Comparison of ENCODE assay signal across 13 cellular contexts in the genomic region with DNA sequence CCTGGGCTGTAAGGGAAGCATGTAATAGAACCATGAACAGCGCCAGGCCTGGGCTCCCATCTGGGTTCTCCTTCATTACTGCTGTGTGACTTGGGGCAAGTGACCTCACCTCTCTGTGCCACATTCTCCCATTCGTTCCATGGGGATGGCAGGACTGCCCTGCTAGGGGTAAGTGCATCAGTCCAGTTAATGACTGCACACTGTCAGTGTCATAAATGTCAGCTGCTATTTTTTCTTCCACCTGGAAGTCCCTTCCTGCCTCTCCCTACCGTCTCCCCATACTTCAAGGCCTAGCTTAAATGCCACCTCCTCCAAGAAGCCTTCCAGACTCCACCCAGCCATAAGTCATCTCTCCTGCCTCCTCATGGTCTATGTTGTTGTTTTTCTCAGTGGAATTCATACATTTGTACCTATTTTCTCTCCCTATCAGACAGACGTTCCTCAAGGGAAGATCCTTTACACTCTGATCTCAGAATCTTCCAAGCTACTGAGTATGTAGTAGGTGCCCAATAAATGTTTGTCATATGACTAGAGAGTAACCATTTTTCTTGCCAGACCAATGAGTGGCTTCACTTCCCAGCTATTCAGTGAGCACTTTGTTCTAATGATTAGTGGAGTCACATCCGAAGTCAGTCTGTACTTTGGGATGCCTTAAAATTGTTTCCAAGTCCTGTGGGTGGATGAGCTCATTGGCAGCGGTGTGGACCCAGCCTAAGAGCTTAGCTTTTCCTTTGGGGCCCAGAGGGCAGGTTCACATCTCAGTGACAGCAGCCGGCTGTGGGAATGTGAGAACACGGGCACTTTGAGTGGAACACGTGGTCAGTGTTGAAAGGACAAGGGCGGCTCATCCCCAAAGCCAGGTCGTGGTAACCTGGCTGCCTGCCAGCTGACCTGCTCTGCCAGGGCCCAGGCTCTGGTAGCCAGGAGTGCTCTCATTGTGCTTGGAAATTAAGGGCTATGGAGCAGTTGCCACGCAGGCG.
DNase-seq lines count a peak whose midpoint lies in the region; ATAC-seq, FAIRE-seq and TF ChIP-seq lines count a peak whose summit lies in the region.
"Had no signal": no experiment of that assay in that cellular context is flagged by ENCODE, and none has a peak within 500 bp of the region (broad histone marks: within the 10 kb centered on the region; RNA-seq: fewer than 3 reads in every experiment).

No MANE protein-coding gene starts in this region.

- H3K27ac Mint-ChIP-seq in astrocyte (ENCODE audit: unreplicated experiment): no peak overlapping the region
- H3K27ac Mint-ChIP-seq: activated T-cell treated with anti-CD3 and anti-CD28 coated beads, Interleukin-2, amount 50 U/mL, for 72 hours; CD8-positive, alpha-beta T cell had no signal

- BruUV-seq in A673 (replicated peaks; lab: Mats Ljungman, UMichigan): no TSS peak

- peaks cover 13% of the 10 kb centered on the region for H3K4me1 Mint-ChIP-seq in astrocyte (ENCODE audit: low read depth, unreplicated experiment)

- peaks cover 31% of the 10 kb centered on the region for H3K27me3 Mint-ChIP-seq in astrocyte (ENCODE audit: low read depth, unreplicated experiment)

- no peak overlapping the region for H3K27ac ChIP-seq in A673 (ENCODE audit: low read depth, low read length, poor library complexity, severe bottlenecking)
- H3K27ac ChIP-seq in astrocyte (ENCODE audit: low read depth, low read length): no peak overlapping the region
- H3K27ac ChIP-seq in upper lobe of right lung: no peak overlapping the region
- H3K27ac ChIP-seq: lower lobe of right lung had no signal

- H4K20me1 ChIP-seq in astrocyte (ENCODE audit: insufficient read depth, low read length): peaks cover 71% of the 10 kb centered on the region

- no peaks in the 10 kb centered on the region for H3K36me3 Mint-ChIP-seq in astrocyte (ENCODE audit: low read depth, unreplicated experiment)
- H3K36me3 Mint-ChIP-seq: CD8-positive, alpha-beta T cell had no signal

- no peaks in the 10 kb centered on the region for H3K9me3 ChIP-seq in A673 (ENCODE audit: low read depth, low read length, poor library complexity, severe bottlenecking)
- H3K9me3 ChIP-seq in astrocyte (ENCODE audit: insufficient read depth, low read depth, low read length): no peaks in the 10 kb centered on the region
- no peaks in the 10 kb centered on the region for H3K9me3 ChIP-seq in upper lobe of right lung
- H3K9me3 ChIP-seq: lower lobe of right lung had no signal

- H3K36me3 ChIP-seq in A673 (ENCODE audit: insufficient read depth, low read length, poor library complexity, severe bottlenecking) (no peaks in the 10 kb centered on the region), astrocyte (ENCODE audit: insufficient read depth, low read length) (no peaks in the 10 kb centered on the region), upper lobe of right lung (no peaks in the 10 kb centered on the region)
- H3K36me3 ChIP-seq: lower lobe of right lung had no signal

- CTCF ChIA-PET in A673 (lab: Charles Lee): no interaction called here

- DNase-seq in A673 (ENCODE audit: low spot score) (peak; percentile 30), HK-2 (ENCODE audit: unreplicated experiment) (peak; percentile 9), astrocyte (ENCODE audit: low read depth) (peak; percentile 53), iris pigment epithelial cell (ENCODE audit: low read depth) (peak; percentile 29), upper lobe of right lung (no peak)
- DNase-seq: activated T-cell treated with anti-CD3 and anti-CD28 coated beads, Interleukin-2, amount 50 U/mL, for 72 hours; CD8-positive, alpha-beta T cell; lower lobe of right lung; T-helper 2 cell had no signal

- H3K4me2 ChIP-seq in astrocyte (ENCODE audit: low read length): no peak overlapping the region

- intact Hi-C loops in A673 (cut with micrococcal nuclease; ENCODE audit: unreplicated experiment): no loop called here
- intact Hi-C loops in upper lobe of right lung (cut with DNase I): no loop called here

- H3K4me1 ChIP-seq in A673 (ENCODE audit: insufficient read depth, low read length, poor library complexity, severe bottlenecking) (peaks cover 23% of the 10 kb centered on the region), astrocyte (ENCODE audit: insufficient read depth, low read length) (peaks cover 21% of the 10 kb centered on the region), upper lobe of right lung (peaks cover 23% of the 10 kb centered on the region)

- peak; percentile 62 for FAIRE-seq in astrocyte (lab: Jason Lieb, UNC)
- FAIRE-seq: endometrium had no signal

- no peaks in the 10 kb centered on the region for H3K9me3 Mint-ChIP-seq in astrocyte (ENCODE audit: unreplicated experiment)
- H3K9me3 Mint-ChIP-seq: activated T-cell treated with anti-CD3 and anti-CD28 coated beads, Interleukin-2, amount 50 U/mL, for 72 hours; CD8-positive, alpha-beta T cell had no signal

- POLR2A ChIA-PET in A673 (lab: Charles Lee; ENCODE audit: low non-redundant PET): no interaction called here

- peak overlapping the region; percentile 2 for H3K4me3 Mint-ChIP-seq in astrocyte (ENCODE audit: unreplicated experiment)
- H3K4me3 Mint-ChIP-seq: activated T-cell treated with anti-CD3 and anti-CD28 coated beads, Interleukin-2, amount 50 U/mL, for 72 hours; CD8-positive, alpha-beta T cell had no signal

- no peaks in the 10 kb centered on the region for H3K79me2 ChIP-seq in astrocyte (ENCODE audit: insufficient read depth, low read length)

- no peak for ATAC-seq in HG02840 (IDR thresholded peaks at IDR 0.05; ENCODE audit: low FRiP score, unreplicated experiment)
- no peak for ATAC-seq in GM18870 (IDR thresholded peaks at IDR 0.05; ENCODE audit: unreplicated experiment)
- no peak for ATAC-seq in GM18858 (IDR thresholded peaks at IDR 0.05; ENCODE audit: unreplicated experiment)
- ATAC-seq in upper lobe of right lung: no peak
- ATAC-seq: activated T-cell treated with anti-CD3 and anti-CD28 coated beads, Interleukin-2, amount 50 U/mL, for 72 hours; CD8-positive, alpha-beta T cell; lower lobe of right lung had no signal

- H3K4me3 ChIP-seq in A673 (ENCODE audit: low read depth, low read length, poor library complexity, severe bottlenecking) (no peak overlapping the region), astrocyte (ENCODE audit: insufficient read depth, low read depth, low read length) (no peak overlapping the region), upper lobe of right lung (no peak overlapping the region)
- H3K4me3 ChIP-seq: lower lobe of right lung had no signal

- TF ChIP-seq CTCF in A673 (conservative IDR thresholded peaks at IDR 0.05; ENCODE audit: low read depth, low read length): no peak
- TF ChIP-seq CTCF in astrocyte (IDR thresholded peaks at IDR 0.05; ENCODE audit: insufficient read depth, low read depth, low read length): no peak
- no peak for TF ChIP-seq CTCF in upper lobe of right lung (IDR thresholded peaks at IDR 0.05)

- H3K27me3 ChIP-seq in A673 (replicated peaks; ENCODE audit: insufficient read depth, low read depth, low read length, poor library complexity): no peaks in the 10 kb centered on the region
- H3K27me3 ChIP-seq in astrocyte (ENCODE audit: insufficient read depth, low read length): peaks cover 13% of the 10 kb centered on the region
- H3K27me3 ChIP-seq in upper lobe of right lung: no peaks in the 10 kb centered on the region

- no peak overlapping the region for H3K9ac ChIP-seq in astrocyte (ENCODE audit: low read length)

- no peak overlapping the region for H2AFZ ChIP-seq in astrocyte (ENCODE audit: low read depth, low read length)
